ENCODE assay signal across 23 cellular contexts in the genomic region with DNA sequence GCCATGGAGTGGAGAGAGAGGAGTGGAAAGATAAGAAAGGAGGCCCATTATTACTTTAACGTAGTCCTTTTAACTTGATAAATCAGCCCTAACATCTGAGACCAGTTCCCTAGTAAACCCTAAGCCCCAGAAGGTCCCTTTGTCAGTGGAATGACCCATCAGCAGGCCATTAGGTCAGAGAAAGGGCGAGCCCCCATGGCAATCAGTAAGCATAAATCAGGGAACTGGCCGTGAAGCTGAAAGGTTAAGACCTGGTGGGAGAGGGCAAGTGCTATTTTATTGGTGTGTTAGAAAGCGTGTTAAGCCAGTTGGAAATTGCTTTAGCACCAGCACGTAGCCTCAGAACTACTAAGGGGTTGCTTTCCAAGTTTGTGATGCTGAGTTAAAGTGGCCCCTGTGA.
"Had no signal": no experiment of that assay in that cellular context is flagged by ENCODE, and none has a peak within 500 bp of the region (broad histone marks: within the 10 kb centered on the region; RNA-seq: fewer than 3 reads in every experiment).

No MANE protein-coding gene starts in this region.

- H3K27ac ChIP-seq: coronary artery, dorsolateral prefrontal cortex, epithelial cell of prostate, esophagus muscularis mucosa, foreskin keratinocyte, gastroesophageal sphincter, heart left ventricle, hepatocyte, left lung, lower lobe of right lung had no signal

- H3K9me3 Mint-ChIP-seq: effector memory CD8-positive, alpha-beta T cell; immature natural killer cell; mesothelial cell of epicardium had no signal

- H3K27ac Mint-ChIP-seq: effector memory CD8-positive, alpha-beta T cell; endodermal cell; immature natural killer cell; mesothelial cell of epicardium; naive B cell had no signal

- H3K27me3 ChIP-seq: foreskin keratinocyte, hepatocyte had no signal

- ATAC-seq: effector memory CD8-positive, alpha-beta T cell; gastroesophageal sphincter; heart left ventricle; left cardiac atrium; left lung; left ventricle myocardium superior; lower lobe of right lung; mucosa of descending colon had no signal

- H3K4me3 ChIP-seq: coronary artery, dorsolateral prefrontal cortex, esophagus muscularis mucosa, gastroesophageal sphincter, heart left ventricle, hepatocyte, left lung, lower lobe of right lung, mucosa of descending colon had no signal

- H3K9me3 ChIP-seq: esophagus muscularis mucosa, gastroesophageal sphincter, heart left ventricle, left lung, lower lobe of right lung, mucosa of descending colon had no signal

- H3K36me3 Mint-ChIP-seq: mesothelial cell of epicardium, naive B cell had no signal

- H3K4me1 Mint-ChIP-seq: endodermal cell, immature natural killer cell, mesothelial cell of epicardium, naive B cell had no signal

- H3K4me1 ChIP-seq: esophagus muscularis mucosa, gastroesophageal sphincter, heart left ventricle, left lung, lower lobe of right lung had no signal

- H3K4me2 ChIP-seq: hepatocyte had no signal

- H3K4me3 Mint-ChIP-seq: effector memory CD8-positive, alpha-beta T cell; endodermal cell; immature natural killer cell; mesothelial cell of epicardium; naive B cell had no signal

- H2AFZ ChIP-seq: hepatocyte had no signal

- DNase-seq: dermis blood vessel endothelial cell; dorsolateral prefrontal cortex; effector CD8-positive, alpha-beta T cell; effector memory CD8-positive, alpha-beta T cell; endodermal cell; erythroblast; heart left ventricle; hypothalamus; immature natural killer cell; left cardiac atrium; left lung; left ventricle myocardium superior; lower lobe of right lung; mesenchymal stem cell; mucosa of descending colon; naive B cell had no signal

- H3K36me3 ChIP-seq: esophagus muscularis mucosa, gastroesophageal sphincter, heart left ventricle, left lung, lower lobe of right lung had no signal

- H3K27me3 Mint-ChIP-seq: naive B cell had no signal
